In the genomic region with DNA sequence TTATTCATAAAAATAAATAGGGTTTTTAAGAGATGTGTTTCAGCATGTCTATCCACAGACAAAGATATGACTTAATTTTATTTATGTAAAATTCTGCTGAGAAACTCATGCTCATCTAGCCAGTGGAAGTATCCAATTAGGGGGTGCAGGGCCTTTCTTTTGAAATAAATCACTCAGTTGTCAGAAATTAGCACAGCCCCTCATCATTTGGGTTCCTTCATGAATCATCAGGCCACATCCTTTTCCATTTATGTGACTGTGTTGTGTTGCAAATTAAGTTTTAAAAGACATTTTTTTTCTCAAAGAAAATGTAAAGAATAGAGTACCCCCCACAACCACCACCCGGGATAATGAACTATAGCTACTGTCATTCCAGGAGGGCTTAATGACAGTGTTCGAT, we compare ENCODE assay signal across 28 cellular contexts.
"Had no signal": no experiment of that assay in that cellular context is flagged by ENCODE, and none has a peak within 500 bp of the region (broad histone marks: within the 10 kb centered on the region; RNA-seq: fewer than 3 reads in every experiment).

No MANE protein-coding gene starts in this region.

- H3K36me3 Mint-ChIP-seq: activated naive CD4-positive, alpha-beta T cell treated with anti-CD3 and anti-CD28 coated beads, Interleukin-2, amount 50 U/mL, for 72 hours; brain; immature natural killer cell; naive B cell; T-cell had no signal

- H3K36me3 ChIP-seq: adrenal gland, cardiac muscle cell, ovary, upper lobe of left lung, vagina had no signal

- H3K4me1 ChIP-seq: adrenal gland, vagina had no signal

- H3K4me3 ChIP-seq: adrenal gland, cardiac muscle cell, coronary artery, ovary, skin epidermis, upper lobe of left lung, vagina had no signal

- H3K9me3 ChIP-seq: adrenal gland, ovary, upper lobe of left lung, vagina had no signal

- H3K4me1 Mint-ChIP-seq: activated B cell treated with CpG ODN at 0.5 μM for 24 hours, naive B cell, T-cell had no signal

- H3K4me3 Mint-ChIP-seq: activated B cell treated with CpG ODN at 0.5 μM for 24 hours; brain; effector memory CD8-positive, alpha-beta T cell; immature natural killer cell; naive B cell; T-cell had no signal

- H3K27ac Mint-ChIP-seq: activated B cell treated with CpG ODN at 0.5 μM for 24 hours; activated naive CD4-positive, alpha-beta T cell treated with anti-CD3 and anti-CD28 coated beads, Interleukin-2, amount 50 U/mL, for 72 hours; effector memory CD8-positive, alpha-beta T cell; immature natural killer cell; naive B cell; progenitor cell of endocrine pancreas; T-cell; T-helper 2 cell treated with Interferon-gamma antibody and Interleukin-4, amounts not matched to agents 5 μg/mL and 100 μg/mL, for 36 hours had no signal

- ATAC-seq: effector memory CD8-positive, alpha-beta T cell; left colon; T-cell had no signal

- H3K9me3 Mint-ChIP-seq: activated B cell treated with CpG ODN at 0.5 μM for 24 hours; naive B cell; stimulated activated naive CD8-positive, alpha-beta T cell treated with anti-CD3 and anti-CD28 coated beads, Interleukin-15, Interleukin-2, amounts not matched to agents 100 ng/mL and 50 ng/mL, for 24 hours; T-cell; T-helper 2 cell treated with Interferon-gamma antibody and Interleukin-4, amounts not matched to agents 5 μg/mL and 100 μg/mL, for 36 hours had no signal

- DNase-seq: activated B cell treated with CpG ODN at 0.5 μM for 24 hours; activated CD4-positive, alpha-beta T cell treated with anti-CD3 and anti-CD28 coated beads for 4 hours; activated gamma-delta T cell treated with Interleukin-2 at 50 U/mL for 16 hours; adrenal gland; aorta; cerebellar nuclear complex; effector memory CD8-positive, alpha-beta T cell; head of caudate nucleus; hypothalamus; kidney; left colon; naive B cell; ovary; stimulated activated CD4-positive, alpha-beta T cell treated with anti-CD3 and anti-CD28 coated beads, Interleukin-12 subunit alpha, Interleukin-12 subunit beta, amount 100 ng/mL, for 4 hours; stimulated activated CD4-positive, alpha-beta T cell treated with anti-CD3 and anti-CD28 coated beads, Interleukin-4, amount 100 ng/mL, for 1 hour; substantia nigra; T-cell had no signal

- H3K27ac ChIP-seq: adrenal gland, cardiac muscle cell, coronary artery, ovary, skin epidermis, upper lobe of left lung, vagina had no signal

- FAIRE-seq: kidney had no signal

- H3K27me3 ChIP-seq: adrenal gland, cardiac muscle cell, ovary, upper lobe of left lung, vagina had no signal
